In genomic region chr12:13196302-13196921, GRCh38 we compare ENCODE assay signal across 8 cellular contexts. TPM values are rescaled to one million over a fixed set of nuclear protein-coding genes. Genes with fewer than 3 reads are reported as not detected.
DNase-seq lines count a peak whose midpoint lies in the region; ATAC-seq and TF ChIP-seq lines count a peak whose summit lies in the region.

Gene EMP1, plus strand, starts transcription at chr12:13196726. Its CDS starts 14,785 bp downstream, at chr12:13211511.

- DNase-seq in OCI-M1 (lab: John Stamatoyannopoulos, UW) (peak; percentile 84), NCI-H2171 treated with DMSO at 0.1 percent for 48 hours (lab: John Stamatoyannopoulos, UW) (no peak)
- DNase-seq in activated T-cell treated with anti-CD3 and anti-CD28 coated beads, Interleukin-2, amount 50 U/mL, for 4 hours, result peak; percentile 66
- DNase-seq in stimulated activated naive CD8-positive, alpha-beta T cell treated with anti-CD3 and anti-CD28 coated beads, Interleukin-15, amount 100 ng/mL, for 72 hours, result peak; percentile 68 to 88

- H3K9me3 Mint-ChIP-seq in activated T-cell treated with anti-CD3 and anti-CD28 coated beads, Interleukin-2, amount 50 U/mL, for 4 hours, result no peaks in the 10 kb centered on the region
- H3K9me3 Mint-ChIP-seq in nephron, result no peaks in the 10 kb centered on the region
- no peaks in the 10 kb centered on the region for H3K9me3 Mint-ChIP-seq in stimulated activated naive CD8-positive, alpha-beta T cell treated with anti-CD3 and anti-CD28 coated beads, Interleukin-15, amount 100 ng/mL, for 72 hours

- peaks cover 35% of the 10 kb centered on the region for H3K4me1 Mint-ChIP-seq in activated T-cell treated with anti-CD3 and anti-CD28 coated beads, Interleukin-2, amount 50 U/mL, for 4 hours (ENCODE audit: low read depth)
- peaks cover 93% of the 10 kb centered on the region for H3K4me1 Mint-ChIP-seq in nephron
- H3K4me1 Mint-ChIP-seq in stimulated activated naive CD8-positive, alpha-beta T cell treated with anti-CD3 and anti-CD28 coated beads, Interleukin-15, amount 100 ng/mL, for 72 hours, result peaks cover 43% of the 10 kb centered on the region

- no peaks in the 10 kb centered on the region for H3K36me3 Mint-ChIP-seq in activated T-cell treated with anti-CD3 and anti-CD28 coated beads, Interleukin-2, amount 50 U/mL, for 4 hours (ENCODE audit: insufficient read depth)
- H3K36me3 Mint-ChIP-seq in nephron (ENCODE audit: low read depth), result no peaks in the 10 kb centered on the region

- peak within 1 kb of the TSS; percentile 66 to 99 (median 97) for H3K27ac Mint-ChIP-seq in nephron
- peak within 1 kb of the TSS; percentile 92 to 95 for H3K27ac Mint-ChIP-seq in stimulated activated naive CD8-positive, alpha-beta T cell treated with anti-CD3 and anti-CD28 coated beads, Interleukin-15, amount 100 ng/mL, for 72 hours

- H3K27me3 Mint-ChIP-seq in activated T-cell treated with anti-CD3 and anti-CD28 coated beads, Interleukin-2, amount 50 U/mL, for 4 hours (ENCODE audit: low read depth), result no peaks in the 10 kb centered on the region
- H3K27me3 Mint-ChIP-seq in nephron (ENCODE audit: low read depth), result no peaks in the 10 kb centered on the region
- peaks cover 43% of the 10 kb centered on the region for H3K27me3 Mint-ChIP-seq in stimulated activated naive CD8-positive, alpha-beta T cell treated with anti-CD3 and anti-CD28 coated beads, Interleukin-15, amount 100 ng/mL, for 72 hours

- ATAC-seq in GM18511 (IDR thresholded peaks at IDR 0.05; ENCODE audit: unreplicated experiment), result peak; percentile 94
- ATAC-seq in HG02938 (IDR thresholded peaks at IDR 0.05; ENCODE audit: unreplicated experiment), result peak; percentile 87
- peak; percentile 96 to 98 for ATAC-seq in activated T-cell treated with anti-CD3 and anti-CD28 coated beads, Interleukin-2, amount 50 U/mL, for 4 hours
- peak; percentile 87 for ATAC-seq in esophagus mucosa
- peak; percentile 99 for ATAC-seq in stimulated activated naive CD8-positive, alpha-beta T cell treated with anti-CD3 and anti-CD28 coated beads, Interleukin-15, amount 100 ng/mL, for 72 hours

- TF ChIP-seq CTCF in nephron (IDR thresholded peaks at IDR 0.05; ENCODE audit: unreplicated experiment in 3 of 3), result no peak

- peak within 1 kb of the TSS; percentile 82 for H3K4me3 Mint-ChIP-seq in activated T-cell treated with anti-CD3 and anti-CD28 coated beads, Interleukin-2, amount 50 U/mL, for 4 hours
- peak within 1 kb of the TSS; percentile 41 to 84 (median 71) for H3K4me3 Mint-ChIP-seq in nephron
- H3K4me3 Mint-ChIP-seq in stimulated activated naive CD8-positive, alpha-beta T cell treated with anti-CD3 and anti-CD28 coated beads, Interleukin-15, amount 100 ng/mL, for 72 hours, result peak within 1 kb of the TSS; percentile 76 to 87

RNA-seq across cellular contexts. Expression of gene EMP1, which starts in this region (rescaled TPM):
- 10 to 100 TPM in 2 of 3 donors, 1 to 10 TPM in 1; 8.9 to 22.5 (median 17.2) TPM for total RNA-seq in activated T-cell treated with anti-CD3 and anti-CD28 coated beads, Interleukin-2, amount 50 U/mL, for 4 hours
- total RNA-seq in esophagus mucosa, result 1,972 TPM

Comparison
In these comparisons a context has a peak if more than half of its experiments do, and no peak if none do; other contexts are left out.
1. RNA of gene EMP1 (total RNA-seq): 1,972 TPM in esophagus mucosa (single experiment); 8.9 to 22.5 TPM in activated T-cell treated with anti-CD3 and anti-CD28 coated beads, Interleukin-2, amount 50 U/mL, for 4 hours; every median in the first group is over 10 times any median in the second.
2. Peak in every context shown above with its lines, with median percentiles within 50 percentile points of each other: ATAC-seq and H3K4me3 Mint-ChIP-seq.